39 cellular contexts compared by ENCODE assay signal in genomic region chr2:66329081-66329605, GRCh38.
"Had no signal": no experiment of that assay in that cellular context is flagged by ENCODE, and none has a peak within 500 bp of the region (broad histone marks: within the 10 kb centered on the region; RNA-seq: fewer than 3 reads in every experiment).

No MANE protein-coding gene starts in this region.

- H3K27ac Mint-ChIP-seq: activated CD4-positive, alpha-beta memory T cell treated with anti-CD3 and anti-CD28 coated beads, Interleukin-2, amount 10 ng/mL, durations not matched to agents 7 days and 5 days; activated CD4-positive, alpha-beta T cell treated with anti-CD3 and anti-CD28 coated beads for 36 hours; activated CD4-positive, alpha-beta T cell treated with anti-CD3 and anti-CD28 coated beads, Interleukin-2, amount 10 ng/mL, durations not matched to agents 7 days and 5 days; activated CD8-positive, alpha-beta memory T cell treated with anti-CD3 and anti-CD28 coated beads, Interleukin-2, amount 10 ng/mL, durations not matched to agents 7 days and 5 days; activated CD8-positive, alpha-beta T cell treated with anti-CD3 and anti-CD28 coated beads, Interleukin-2, amount 10 ng/mL, durations not matched to agents 7 days and 5 days; activated naive CD4-positive, alpha-beta T cell treated with anti-CD3 and anti-CD28 coated beads, Interleukin-2, amount 10 ng/mL, durations not matched to agents 7 days and 5 days; activated naive CD4-positive, alpha-beta T cell treated with anti-CD3 and anti-CD28 coated beads, Interleukin-2, amount 50 U/mL, for 24 hours; activated naive CD8-positive, alpha-beta T cell; activated naive CD8-positive, alpha-beta T cell treated with anti-CD3 and anti-CD28 coated beads, Interleukin-2, amount 10 ng/mL, durations not matched to agents 7 days and 5 days; activated naive CD8-positive, alpha-beta T cell treated with anti-CD3 and anti-CD28 coated beads, Interleukin-2, amount 50 U/mL, for 24 hours; activated T-cell treated with anti-CD3 and anti-CD28 coated beads, Interleukin-2, amount 50 U/mL, for 24 hours; activated T-helper 2 cell treated with anti-CD3 and anti-CD28 coated beads, Interferon-gamma antibody, Interleukin-2, Interleukin-4, amounts not matched to agents 10 μg/mL and 5 μg/mL and 100 μg/mL, durations not matched to agents 14 hours and 24 hours and 36 hours; brain; T-helper 1 cell treated with Interleukin-12 subunit alpha and Interleukin-12 subunit beta and Interleukin-4 antibody, amounts not matched to agents 30 μg/mL and 1 μg/mL, for 36 hours; T-helper 2 cell treated with Interferon-gamma antibody and Interleukin-4, amounts not matched to agents 5 μg/mL and 100 μg/mL, for 36 hours had no signal

- H3K27ac ChIP-seq: ascending aorta, cardiac muscle cell, VCaP had no signal

- FAIRE-seq: bronchial epithelial cell, TTC549 had no signal

- H3K36me3 ChIP-seq: ascending aorta, cardiac muscle cell had no signal

- H3K4me1 Mint-ChIP-seq: activated CD4-positive, alpha-beta memory T cell treated with anti-CD3 and anti-CD28 coated beads, Interleukin-2, amount 10 ng/mL, durations not matched to agents 7 days and 5 days; activated CD4-positive, alpha-beta T cell treated with anti-CD3 and anti-CD28 coated beads for 36 hours; activated CD4-positive, alpha-beta T cell treated with anti-CD3 and anti-CD28 coated beads, Interleukin-2, amount 10 ng/mL, durations not matched to agents 7 days and 5 days; activated CD8-positive, alpha-beta memory T cell treated with anti-CD3 and anti-CD28 coated beads, Interleukin-2, amount 10 ng/mL, durations not matched to agents 7 days and 5 days; activated naive CD4-positive, alpha-beta T cell treated with anti-CD3 and anti-CD28 coated beads, Interleukin-2, amount 10 ng/mL, durations not matched to agents 7 days and 5 days; activated naive CD4-positive, alpha-beta T cell treated with anti-CD3 and anti-CD28 coated beads, Interleukin-2, amount 50 U/mL, for 24 hours; activated naive CD8-positive, alpha-beta T cell treated with anti-CD3 and anti-CD28 coated beads, Interleukin-2, amount 10 ng/mL, durations not matched to agents 7 days and 5 days; activated naive CD8-positive, alpha-beta T cell treated with anti-CD3 and anti-CD28 coated beads, Interleukin-2, amount 50 U/mL, for 24 hours; central memory CD8-positive, alpha-beta T cell had no signal

- H3K27me3 ChIP-seq: ascending aorta, cardiac muscle cell had no signal

- H3K27me3 Mint-ChIP-seq: activated CD4-positive, alpha-beta memory T cell treated with anti-CD3 and anti-CD28 coated beads, Interleukin-2, amount 10 ng/mL, durations not matched to agents 7 days and 5 days; activated CD4-positive, alpha-beta T cell treated with anti-CD3 and anti-CD28 coated beads for 36 hours; activated CD4-positive, alpha-beta T cell treated with anti-CD3 and anti-CD28 coated beads, Interleukin-2, amount 10 ng/mL, durations not matched to agents 7 days and 5 days; activated CD8-positive, alpha-beta memory T cell treated with anti-CD3 and anti-CD28 coated beads, Interleukin-2, amount 10 ng/mL, durations not matched to agents 7 days and 5 days; activated naive CD4-positive, alpha-beta T cell treated with anti-CD3 and anti-CD28 coated beads, Interleukin-2, amount 10 ng/mL, durations not matched to agents 7 days and 5 days; activated naive CD4-positive, alpha-beta T cell treated with anti-CD3 and anti-CD28 coated beads, Interleukin-2, amount 50 U/mL, for 24 hours; activated naive CD8-positive, alpha-beta T cell; activated naive CD8-positive, alpha-beta T cell treated with anti-CD3 and anti-CD28 coated beads, Interleukin-2, amount 10 ng/mL, durations not matched to agents 7 days and 5 days; activated naive CD8-positive, alpha-beta T cell treated with anti-CD3 and anti-CD28 coated beads, Interleukin-2, amount 50 U/mL, for 24 hours; activated T-cell treated with anti-CD3 and anti-CD28 coated beads, Interleukin-2, amount 50 U/mL, for 24 hours; central memory CD8-positive, alpha-beta T cell had no signal

- H3K4me3 Mint-ChIP-seq: activated CD4-positive, alpha-beta memory T cell treated with anti-CD3 and anti-CD28 coated beads, Interleukin-2, amount 10 ng/mL, durations not matched to agents 7 days and 5 days; activated CD4-positive, alpha-beta T cell treated with anti-CD3 and anti-CD28 coated beads for 36 hours; activated CD4-positive, alpha-beta T cell treated with anti-CD3 and anti-CD28 coated beads, Interleukin-2, amount 10 ng/mL, durations not matched to agents 7 days and 5 days; activated CD8-positive, alpha-beta memory T cell treated with anti-CD3 and anti-CD28 coated beads, Interleukin-2, amount 10 ng/mL, durations not matched to agents 7 days and 5 days; activated CD8-positive, alpha-beta T cell treated with anti-CD3 and anti-CD28 coated beads, Interleukin-2, amount 10 ng/mL, durations not matched to agents 7 days and 5 days; activated naive CD4-positive, alpha-beta T cell treated with anti-CD3 and anti-CD28 coated beads, Interleukin-2, amount 10 ng/mL, durations not matched to agents 7 days and 5 days; activated naive CD4-positive, alpha-beta T cell treated with anti-CD3 and anti-CD28 coated beads, Interleukin-2, amount 50 U/mL, for 24 hours; activated naive CD8-positive, alpha-beta T cell; activated naive CD8-positive, alpha-beta T cell treated with anti-CD3 and anti-CD28 coated beads, Interleukin-2, amount 10 ng/mL, durations not matched to agents 7 days and 5 days; activated naive CD8-positive, alpha-beta T cell treated with anti-CD3 and anti-CD28 coated beads, Interleukin-2, amount 50 U/mL, for 24 hours; activated T-cell treated with anti-CD3 and anti-CD28 coated beads, Interleukin-2, amount 50 U/mL, for 24 hours; brain; central memory CD8-positive, alpha-beta T cell; T-helper 1 cell treated with Interleukin-12 subunit alpha and Interleukin-12 subunit beta and Interleukin-4 antibody, amounts not matched to agents 30 μg/mL and 1 μg/mL, for 36 hours; T-helper 2 cell treated with Interferon-gamma antibody and Interleukin-4, amounts not matched to agents 5 μg/mL and 100 μg/mL, for 36 hours had no signal

- H3K9me3 ChIP-seq: ascending aorta had no signal

- H3K9me3 Mint-ChIP-seq: activated CD4-positive, alpha-beta T cell treated with anti-CD3 and anti-CD28 coated beads, Interleukin-2, amount 10 ng/mL, durations not matched to agents 7 days and 5 days; activated naive CD4-positive, alpha-beta T cell treated with anti-CD3 and anti-CD28 coated beads, Interleukin-2, amount 10 ng/mL, durations not matched to agents 7 days and 5 days; activated naive CD4-positive, alpha-beta T cell treated with anti-CD3 and anti-CD28 coated beads, Interleukin-2, amount 50 U/mL, for 24 hours; activated naive CD8-positive, alpha-beta T cell treated with anti-CD3 and anti-CD28 coated beads, Interleukin-2, amount 50 U/mL, for 24 hours; activated T-cell treated with anti-CD3 and anti-CD28 coated beads, Interleukin-2, amount 50 U/mL, for 24 hours; activated T-helper 2 cell treated with anti-CD3 and anti-CD28 coated beads, Interferon-gamma antibody, Interleukin-2, Interleukin-4, amounts not matched to agents 10 μg/mL and 5 μg/mL and 100 μg/mL, durations not matched to agents 14 hours and 24 hours and 36 hours; brain; T-helper 2 cell treated with Interferon-gamma antibody and Interleukin-4, amounts not matched to agents 5 μg/mL and 100 μg/mL, for 36 hours had no signal

- H3K36me3 Mint-ChIP-seq: activated CD8-positive, alpha-beta memory T cell treated with anti-CD3 and anti-CD28 coated beads, Interleukin-2, amount 10 ng/mL, durations not matched to agents 7 days and 5 days; activated naive CD4-positive, alpha-beta T cell treated with anti-CD3 and anti-CD28 coated beads, Interleukin-2, amount 10 ng/mL, durations not matched to agents 7 days and 5 days; activated naive CD4-positive, alpha-beta T cell treated with anti-CD3 and anti-CD28 coated beads, Interleukin-2, amount 50 U/mL, for 24 hours; activated naive CD8-positive, alpha-beta T cell; activated naive CD8-positive, alpha-beta T cell treated with anti-CD3 and anti-CD28 coated beads, Interleukin-2, amount 10 ng/mL, durations not matched to agents 7 days and 5 days; brain had no signal

- H3K4me3 ChIP-seq: ascending aorta, cardiac muscle cell had no signal

- H3K4me1 ChIP-seq: ascending aorta had no signal

- DNase-seq: activated CD4-positive, alpha-beta memory T cell treated with anti-CD3 and anti-CD28 coated beads, Interleukin-2, amount 10 ng/mL, durations not matched to agents 7 days and 5 days; activated CD4-positive, alpha-beta T cell treated with anti-CD3 and anti-CD28 coated beads for 1 hour; activated CD4-positive, alpha-beta T cell treated with anti-CD3 and anti-CD28 coated beads for 36 hours; activated CD4-positive, alpha-beta T cell treated with anti-CD3 and anti-CD28 coated beads for 48 hours; activated CD4-positive, alpha-beta T cell treated with anti-CD3 and anti-CD28 coated beads, Interleukin-2, amount 10 ng/mL, durations not matched to agents 7 days and 5 days; activated CD4-positive, alpha-beta T cell treated with anti-CD3 and anti-CD28 coated beads, Interleukin-2, amount 50 U/mL, for 48 hours; activated CD4-positive, CD25-positive, alpha-beta regulatory T cell; activated CD8-positive, alpha-beta memory T cell treated with anti-CD3 and anti-CD28 coated beads for 24 hours; activated CD8-positive, alpha-beta memory T cell treated with anti-CD3 and anti-CD28 coated beads, Interleukin-2, amount 10 ng/mL, durations not matched to agents 7 days and 5 days; activated CD8-positive, alpha-beta memory T cell treated with anti-CD3 and anti-CD28 coated beads, Interleukin-2, amount 50 U/mL, for 48 hours; activated CD8-positive, alpha-beta T cell treated with anti-CD3 and anti-CD28 coated beads, Interleukin-2, amount 10 ng/mL, durations not matched to agents 7 days and 5 days; activated effector memory CD4-positive, alpha-beta T cell treated with Interleukin-2 at 50 U/mL for 16 hours; activated gamma-delta T cell; activated naive CD4-positive, alpha-beta T cell treated with anti-CD3 and anti-CD28 coated beads, Interleukin-2, amount 10 ng/mL, durations not matched to agents 7 days and 5 days; activated naive CD4-positive, alpha-beta T cell treated with Interleukin-2 at 50 U/mL for 16 hours; activated naive CD8-positive, alpha-beta T cell treated with anti-CD3 and anti-CD28 coated beads, Interleukin-2, amount 10 ng/mL, durations not matched to agents 7 days and 5 days; activated naive CD8-positive, alpha-beta T cell treated with anti-CD3 and anti-CD28 coated beads, Interleukin-2, amount 50 U/mL, for 24 hours; activated T-cell treated with anti-CD3 and anti-CD28 coated beads, Interleukin-2, amount 50 U/mL, for 24 hours; activated T-cell treated with anti-CD3 and anti-CD28 coated beads, Interleukin-2, amount 50 U/mL, for 48 hours; amygdala; anterior cingulate cortex; caudate nucleus; cerebellar nuclear complex; T-helper 1 cell; T-helper 2 cell; T-helper 9 cell had no signal

- ATAC-seq: activated CD4-positive, alpha-beta T cell treated with anti-CD3 and anti-CD28 coated beads for 36 hours; activated CD4-positive, CD25-positive, alpha-beta regulatory T cell treated with anti-CD3 and anti-CD28 coated beads, Interleukin-2, amount 50 U/mL, for 24 hours; activated CD8-positive, alpha-beta memory T cell treated with anti-CD3 and anti-CD28 coated beads, Interleukin-2, amount 10 ng/mL, durations not matched to agents 7 days and 5 days; activated CD8-positive, alpha-beta T cell treated with anti-CD3 and anti-CD28 coated beads, Interleukin-2, amount 10 ng/mL, durations not matched to agents 7 days and 5 days; activated naive CD8-positive, alpha-beta T cell treated with anti-CD3 and anti-CD28 coated beads, Interleukin-2, amount 50 U/mL, for 24 hours had no signal
